ENCODE assay signal across 8 cellular contexts in genomic region chr19:54462713-54463530, GRCh38. TPM values are rescaled to one million over a fixed set of nuclear protein-coding genes. Genes with fewer than 3 reads are reported as not detected.
A peak's percentile ranks its signal among the peaks of the same experiment; 100 is the strongest.
DNase-seq lines count a peak whose midpoint lies in the region; ATAC-seq and TF ChIP-seq lines count a peak whose summit lies in the region.

No MANE protein-coding gene starts in this region.

- 3 to 30% (median 8%) methylated on average over 6 to 87 of the region's 87 CpGs for WGBS in adrenal gland, 4 donors

- H3K36me3 ChIP-seq in BJ (ENCODE audit: control insufficient read depth, insufficient read depth, low read length) (peaks cover 33% of the 10 kb centered on the region), adrenal gland (replicated peaks in 1 of 2) (peaks cover 0 to 46% of the 10 kb centered on the region in 2 donors), right atrium auricular region (peaks cover 41% of the 10 kb centered on the region)

- H3K27ac ChIP-seq in adrenal gland, result peak overlapping the region; percentile 91 to 99 (median 95)
- H3K27ac ChIP-seq in right atrium auricular region, result peak overlapping the region; percentile 96 to 97

- no peak for DNase-seq in BJ (ENCODE audit: low read depth)
- peak; percentile 53 for DNase-seq in T follicular helper cell (ENCODE audit: low read depth)
- DNase-seq in adrenal gland, result peak; percentile 74 to 82 (median 79)
- DNase-seq in right atrium auricular region (ENCODE audit: low spot score), result no peak
- DNase-seq in retinal pigment epithelial cell (ENCODE audit: low read depth), result no peak
- DNase-seq in GDM1 (lab: John Stamatoyannopoulos, UW), result no peak

- POLR2A ChIA-PET in BJ (lab: Charles Lee), result interaction anchor here (1.0 kb wide), 2 partner anchors 10 to 14 kb away, joined by 9 read pairs; partner anchors contain the start of genes CDC42EP5 and LENG8

- TF ChIP-seq POLR2A in adrenal gland (IDR thresholded peaks at IDR 0.05), result no peak

- TF ChIP-seq CTCF in BJ (IDR thresholded peaks at IDR 0.05; ENCODE audit: insufficient read depth, low read depth, low read length) (peak; percentile 44), adrenal gland (IDR thresholded peaks at IDR 0.05) (peak in 4 of 6 experiments; percentile 14 to 35 (median 30)), right atrium auricular region (IDR thresholded peaks at IDR 0.05) (peak in 1 of 2 donors; percentile 44), retinal pigment epithelial cell (conservative IDR thresholded peaks at IDR 0.05; ENCODE audit: low read depth, low read length) (peak; percentile 30)

- peaks cover 16 to 30% of the 10 kb centered on the region in 2 donors for H3K4me1 ChIP-seq in adrenal gland (replicated peaks in 1 of 2)
- peaks cover 0 to 36% of the 10 kb centered on the region in 2 donors for H3K4me1 ChIP-seq in right atrium auricular region

- intact Hi-C loops in adrenal gland (cut with DNase I), result no loop called here

- no peaks in the 10 kb centered on the region for H3K27me3 ChIP-seq in BJ (ENCODE audit: control insufficient read depth, insufficient read depth, low read length)
- H3K27me3 ChIP-seq in adrenal gland, result no peaks in the 10 kb centered on the region
- H3K27me3 ChIP-seq in right atrium auricular region, result no peaks in the 10 kb centered on the region

- ATAC-seq in GM19324 (IDR thresholded peaks at IDR 0.05; ENCODE audit: low FRiP score, unreplicated experiment), result peak; percentile 25
- peak; percentile 8 for ATAC-seq in HG03521 (IDR thresholded peaks at IDR 0.05; ENCODE audit: unreplicated experiment)

- H3K9me3 ChIP-seq in adrenal gland (replicated peaks in 1 of 3) (no peaks in the 10 kb centered on the region), right atrium auricular region (no peaks in the 10 kb centered on the region)

- CTCF ChIA-PET in BJ (lab: Yijun Ruan, JAX), result interaction anchor here (0.5 to 2.9 kb wide), 6 partner anchors 9 to 1915 kb away, joined by 3 to 11 read pairs (median 4); partner anchors contain the start of gene LENG8

- H3K4me3 ChIP-seq in BJ (ENCODE audit: low read depth, low read length), result peak overlapping the region; percentile 63
- peak overlapping the region in 3 of 4 donors; percentile 9 to 67 (median 32) for H3K4me3 ChIP-seq in adrenal gland
- peak overlapping the region; percentile 53 to 72 for H3K4me3 ChIP-seq in right atrium auricular region
- peak overlapping the region; percentile 48 for H3K4me3 ChIP-seq in retinal pigment epithelial cell (ENCODE audit: low read length)

RNA-seq across cellular contexts. Expression of gene LENG9, which starts 0.7 kb away (rescaled TPM):
- polyA plus RNA-seq in BJ (2011; rRNA removed) (1.4 and 2.0 TPM in 2 replicates), adrenal gland (1 to 10 TPM; 1.3 to 4.2 (median 3.1) TPM)
- polyA minus RNA-seq in BJ (2011; rRNA and poly(A)+ RNA removed), result 3.4 and 4.3 TPM in 2 replicates
- total RNA-seq in adrenal gland (10 to 100 TPM in 2 of 8 donors, 1 to 10 TPM in 6; 6.3 to 15.3 (median 8.6) TPM), right atrium auricular region (1 to 10 TPM; 2.1 to 4.9 TPM)

RNA-seq across cellular contexts. Expression of gene CDC42EP5, which starts 10.2 kb away (rescaled TPM):
- polyA plus RNA-seq in BJ (2011; rRNA removed), result 22.5 and 24.7 TPM in 2 replicates
- 3.2 and 5.1 TPM in 2 replicates for polyA minus RNA-seq in BJ (2011; rRNA and poly(A)+ RNA removed)
- 10 to 100 TPM in 7 of 8 donors, 1 to 10 TPM in 1; 9.7 to 27.9 (median 15.7) TPM for total RNA-seq in adrenal gland
- 10 to 100 TPM in 2 of 3 donors, under 1 TPM in 1; 0.44 to 36.0 (median 16.5) TPM for polyA plus RNA-seq in adrenal gland
- 10 to 100 TPM; 11.4 to 15.2 TPM for total RNA-seq in right atrium auricular region

RNA-seq across cellular contexts. Expression of gene LENG8, which starts 13.9 kb away (rescaled TPM):
- polyA plus RNA-seq in BJ (2011; rRNA removed) (23.5 and 39.5 TPM in 2 replicates), adrenal gland (100 to 1,000 TPM in 2 of 3 donors, 10 to 100 TPM in 1; 17.4 to 725 (median 247) TPM)
- 21.0 and 28.0 TPM in 2 replicates for polyA minus RNA-seq in BJ (2011; rRNA and poly(A)+ RNA removed)
- total RNA-seq in adrenal gland (100 to 1,000 TPM in 4 of 8 donors, 10 to 100 TPM in 4; 33.6 to 207 (median 90.8) TPM), right atrium auricular region (10 to 100 TPM; 32.1 to 36.4 TPM)

RNA-seq across cellular contexts. Expression of gene LAIR2, which starts 39.7 kb away (rescaled TPM):
- polyA plus RNA-seq in BJ (2011; rRNA removed) (not detected in 2 replicates), adrenal gland (not detected)
- polyA minus RNA-seq in BJ (2011; rRNA and poly(A)+ RNA removed), result not detected in 2 replicates
- total RNA-seq in adrenal gland (1 to 10 TPM in 1 of 8 donors, under 1 TPM in 1, not detected in 6; 0.91 to 1.4 TPM), right atrium auricular region (not detected)

RNA-seq across cellular contexts. Expression of gene TTYH1, which starts 47.7 kb away (rescaled TPM):
- polyA plus RNA-seq in BJ (2011; rRNA removed), result not detected in 2 replicates
- polyA minus RNA-seq in BJ (2011; rRNA and poly(A)+ RNA removed), result not detected in 2 replicates
- 1 to 10 TPM in 2 of 8 donors, under 1 TPM in 3, not detected in 3; 0.61 to 3.3 (median 0.81) TPM for total RNA-seq in adrenal gland
- polyA plus RNA-seq in adrenal gland, result 1 to 10 TPM in 2 of 3 donors, not detected in 1; 1.6 to 1.7 TPM
- total RNA-seq in right atrium auricular region, result 1 to 10 TPM; 1.7 to 2.7 TPM

Comparison
In these comparisons a context has a peak if more than half of its experiments do, and no peak if none do; other contexts are left out.
1. DNase-seq: peak in T follicular helper cell (single experiment) and adrenal gland (7 of 7); none in BJ (single experiment), right atrium auricular region (single experiment), retinal pigment epithelial cell (single experiment) and GDM1 (single experiment).
2. Peak in every context shown above with its lines, with median percentiles within 50 percentile points of each other: H3K4me3 ChIP-seq.